ENCODE assay signal across 9 cellular contexts in genomic region chr2:42238644-42239288, GRCh38.
DNase-seq lines count a peak whose midpoint lies in the region; ATAC-seq and TF ChIP-seq lines count a peak whose summit lies in the region.
"Had no signal": no experiment of that assay in that cellular context is flagged by ENCODE, and none has a peak within 500 bp of the region (broad histone marks: within the 10 kb centered on the region; RNA-seq: fewer than 3 reads in every experiment).

No MANE protein-coding gene starts in this region.

- peaks cover 47% of the 10 kb centered on the region for H3K36me3 Mint-ChIP-seq in effector memory CD8-positive, alpha-beta T cell (ENCODE audit: insufficient read depth)
- H3K36me3 Mint-ChIP-seq in neural crest cell (ENCODE audit: low read depth) = no peaks in the 10 kb centered on the region

- no peaks in the 10 kb centered on the region for H3K36me3 ChIP-seq in KMS-11 (ENCODE audit: insufficient read depth)

- no peaks in the 10 kb centered on the region for H3K9me3 Mint-ChIP-seq in effector memory CD8-positive, alpha-beta T cell
- H3K9me3 Mint-ChIP-seq in neural crest cell = no peaks in the 10 kb centered on the region

- peaks cover 51 to 73% of the 10 kb centered on the region in 2 donors for H3K4me1 Mint-ChIP-seq in effector memory CD8-positive, alpha-beta T cell (ENCODE audit: low read depth in 2 of 2)
- H3K4me1 Mint-ChIP-seq in neural crest cell = peaks cover 24% of the 10 kb centered on the region

- H3K79me2 ChIP-seq in KMS-11 (ENCODE audit: insufficient read depth, low read depth) = peaks cover 97% of the 10 kb centered on the region

- H4K20me1 ChIP-seq in KMS-11 (ENCODE audit: insufficient read depth) = peaks cover 42% of the 10 kb centered on the region

- no peak overlapping the region for H3K27ac Mint-ChIP-seq in effector memory CD8-positive, alpha-beta T cell
- no peak overlapping the region for H3K27ac Mint-ChIP-seq in neural crest cell (ENCODE audit: unreplicated experiment)

- TF ChIP-seq CTCF in KMS-11 (conservative IDR thresholded peaks at IDR 0.05; ENCODE audit: low read depth, low read length) (peak; percentile 63), neural crest cell (conservative IDR thresholded peaks at IDR 0.05) (peak; percentile 50)

- H3K27me3 Mint-ChIP-seq in effector memory CD8-positive, alpha-beta T cell = no peaks in the 10 kb centered on the region
- no peaks in the 10 kb centered on the region for H3K27me3 Mint-ChIP-seq in neural crest cell (ENCODE audit: low read depth)

- peak; percentile 13 for DNase-seq in DMS153 treated with DMSO at 0.1 percent for 48 hours (lab: John Stamatoyannopoulos, UW; ENCODE audit: unreplicated experiment)
- DNase-seq in activated CD4-positive, CD25-positive, alpha-beta regulatory T cell treated with anti-CD3 and anti-CD28 coated beads, Interleukin-2, amount 50 U/mL, for 72 hours = peak; percentile 42
- peak; percentile 17 to 32 (median 24) for DNase-seq in effector memory CD8-positive, alpha-beta T cell
- no peak for DNase-seq in neural crest cell (ENCODE audit: low read depth, low spot score)
- no peak for DNase-seq in ureter (ENCODE audit: low spot score)
- DNase-seq in NCI-H1930 (lab: John Stamatoyannopoulos, UW) = no peak

- H3K4me2 ChIP-seq in KMS-11 = no peak overlapping the region

- peak; percentile 78 for ATAC-seq in GM19438 (IDR thresholded peaks at IDR 0.05; ENCODE audit: low read depth, unreplicated experiment)
- peak; percentile 79 for ATAC-seq in effector memory CD8-positive, alpha-beta T cell (replicated peaks)

- no peak overlapping the region for H3K27ac ChIP-seq in KMS-11
- H3K27ac ChIP-seq: skin epidermis had no signal

- no peak overlapping the region for H3K4me3 ChIP-seq in KMS-11 (IDR thresholded peaks at IDR 0.05; ENCODE audit: insufficient read depth, low read depth, low read length)
- H3K4me3 ChIP-seq: skin epidermis had no signal

- no peaks in the 10 kb centered on the region for H3K4me1 ChIP-seq in KMS-11 (ENCODE audit: low read depth, poor library complexity, severe bottlenecking)

- peak overlapping the region in 1 of 2 donors; percentile 11 for H3K4me3 Mint-ChIP-seq in effector memory CD8-positive, alpha-beta T cell
- no peak overlapping the region for H3K4me3 Mint-ChIP-seq in neural crest cell

- no peak overlapping the region for H3K9ac ChIP-seq in KMS-11

- H3K27me3 ChIP-seq in KMS-11 (ENCODE audit: insufficient read depth, low read depth) = no peaks in the 10 kb centered on the region

- H2AFZ ChIP-seq in KMS-11 (ENCODE audit: low read depth) = no peak overlapping the region

Comparison
In these comparisons a context has a peak if more than half of its experiments do, and no peak if none do; other contexts are left out.
1. DNase-seq: peak in DMS153 treated with DMSO at 0.1 percent for 48 hours (single experiment), activated CD4-positive, CD25-positive, alpha-beta regulatory T cell treated with anti-CD3 and anti-CD28 coated beads, Interleukin-2, amount 50 U/mL, for 72 hours (single experiment) and effector memory CD8-positive, alpha-beta T cell (3 of 3); none in neural crest cell (single experiment), ureter (single experiment) and NCI-H1930 (0 of 2).